ENCODE assay signal across 7 cellular contexts in genomic region chr2:22883054-22883453, GRCh38.
"Had no signal": no experiment of that assay in that cellular context is flagged by ENCODE, and none has a peak within 500 bp of the region (broad histone marks: within the 10 kb centered on the region; RNA-seq: fewer than 3 reads in every experiment).

No MANE protein-coding gene starts in this region.

- H3K36me3 ChIP-seq: HAP-1 had no signal

- H3K9me3 ChIP-seq: HAP-1 had no signal

- H3K9ac ChIP-seq: GM23248 had no signal

- H2AFZ ChIP-seq: GM23248 had no signal

- H3K27ac ChIP-seq: GM23248, HL-60 had no signal

- H3K4me3 ChIP-seq: GM23248, HAP-1 had no signal

- DNase-seq: GM23248, H7, HFFc6, KBM-7 had no signal

- H3K4me1 ChIP-seq: HAP-1 had no signal

- FAIRE-seq: HepG2 had no signal
